In genomic region chr3:106103383-106103782, GRCh38 we compare ENCODE assay signal across 28 cellular contexts.
"Had no signal": no experiment of that assay in that cellular context is flagged by ENCODE, and none has a peak within 500 bp of the region (broad histone marks: within the 10 kb centered on the region; RNA-seq: fewer than 3 reads in every experiment).

No MANE protein-coding gene starts in this region.

- DNase-seq: activated B cell treated with CpG ODN at 0.5 μM for 24 hours; activated CD4-positive, alpha-beta T cell treated with anti-CD3 and anti-CD28 coated beads, Interleukin-2, amount 50 U/mL, for 1 hour; activated CD8-positive, alpha-beta T cell treated with anti-CD3 and anti-CD28 coated beads for 36 hours; activated gamma-delta T cell treated with Interleukin-2 at 50 U/mL for 16 hours; activated naive CD4-positive, alpha-beta T cell treated with anti-CD3 and anti-CD28 coated beads, Interleukin-2, amount 50 U/mL, for 16 hours; activated T-cell treated with anti-CD3 and anti-CD28 coated beads, Interleukin-2, amount 50 U/mL, for 4 hours; amniotic stem cell; brain microvascular endothelial cell; dorsolateral prefrontal cortex; effector memory CD4-positive, alpha-beta T cell; gastrocnemius medialis; glutamatergic neuron; lower lobe of right lung; mesenchymal stem cell; natural killer cell; occipital lobe; right cardiac atrium; stimulated activated CD4-positive, alpha-beta T cell treated with anti-CD3 and anti-CD28 coated beads, Interleukin-2, amount 100 ng/mL, for 48 hours; stimulated activated naive CD8-positive, alpha-beta T cell treated with anti-CD3 and anti-CD28 coated beads, Interleukin-15, Interleukin-2, amounts not matched to agents 100 U/mL and 50 U/mL, for 24 hours; trophoblast cell had no signal

- H3K4me3 ChIP-seq: coronary artery, dorsolateral prefrontal cortex, gastrocnemius medialis, left lung, lower lobe of right lung, neural progenitor cell, thoracic aorta had no signal

- FAIRE-seq: astrocyte, islet of Langerhans, urothelium cell line had no signal

- ATAC-seq: activated CD8-positive, alpha-beta T cell treated with anti-CD3 and anti-CD28 coated beads for 36 hours; activated T-cell treated with anti-CD3 and anti-CD28 coated beads, Interleukin-2, amount 50 U/mL, for 4 hours; activated T-helper 17 cell treated with anti-CD3 and anti-CD28 coated beads, Interleukin-2, amount 50 U/mL, for 72 hours; gastrocnemius medialis; left lung; lower lobe of right lung; natural killer cell; right cardiac atrium; stimulated activated naive CD8-positive, alpha-beta T cell treated with anti-CD3 and anti-CD28 coated beads, Interleukin-15, Interleukin-2, amounts not matched to agents 100 U/mL and 50 U/mL, for 24 hours had no signal
